In the genomic region with DNA sequence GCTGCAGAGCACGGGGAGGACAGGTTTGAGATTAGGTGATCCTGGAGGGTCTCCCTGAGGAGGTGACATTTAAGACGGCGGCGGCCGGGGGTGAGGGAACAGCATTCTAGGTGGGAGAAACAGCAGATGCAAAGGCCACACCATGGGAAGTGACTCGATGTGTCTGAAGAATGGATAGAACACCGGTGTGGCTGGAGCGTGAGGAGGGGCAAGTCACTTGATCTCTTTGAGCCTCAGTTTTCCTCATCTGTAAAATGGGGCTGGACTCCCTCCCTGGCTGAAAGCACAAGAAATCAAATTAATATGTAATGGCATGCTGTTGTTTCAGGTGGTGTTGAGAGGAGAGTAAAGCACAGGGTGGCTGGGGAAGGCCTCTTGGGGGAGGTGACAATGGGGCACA, we compare ENCODE assay signal across 23 cellular contexts. TPM values are rescaled to one million over a fixed set of nuclear protein-coding genes. Genes with fewer than 3 reads are reported as not detected.
DNase-seq lines count a peak whose midpoint lies in the region; ATAC-seq, FAIRE-seq and TF ChIP-seq lines count a peak whose summit lies in the region.
"Had no signal": no experiment of that assay in that cellular context is flagged by ENCODE, and none has a peak within 500 bp of the region (broad histone marks: within the 10 kb centered on the region; RNA-seq: fewer than 3 reads in every experiment).

No MANE protein-coding gene starts in this region.

- no peak overlapping the region for H3K14ac ChIP-seq in IMR-90 (replicated peaks; ENCODE audit: low read depth, low read length)
- H3K14ac ChIP-seq in trophoblast cell (ENCODE audit: low read length), result no peak overlapping the region

- no peak overlapping the region for H4K12ac ChIP-seq in trophoblast cell (ENCODE audit: low read depth, low read length)

- CTCF ChIA-PET in IMR-90 (lab: Yijun Ruan, JAX), result no interaction called here

- H4K91ac ChIP-seq in IMR-90 (ENCODE audit: insufficient read depth, low read depth, low read length) (no peak overlapping the region), trophoblast cell (ENCODE audit: low read depth, low read length) (peak overlapping the region; percentile 20)

- BruUV-seq in IMR-90 (replicated peaks; lab: Mats Ljungman, UMichigan), result no TSS peak

- H2BK12ac ChIP-seq in trophoblast cell (ENCODE audit: low read length), result no peak overlapping the region

- no peak overlapping the region for H2BK20ac ChIP-seq in IMR-90 (ENCODE audit: low read depth, low read length)

- ATAC-seq in IMR-90 (ENCODE audit: low read depth) (no peak), T-helper 17 cell (no peak)
- ATAC-seq: GM12878 had no signal

- H3K9me3 ChIP-seq in IMR-90 (ENCODE audit: control insufficient read depth, insufficient read depth, low read length) (peaks cover 13% of the 10 kb centered on the region), T-helper 17 cell (ENCODE audit: control insufficient read depth, low read length, poor library complexity, severe bottlenecking) (peaks cover 3% of the 10 kb centered on the region), kidney (ENCODE audit: control insufficient read depth in 1 of 2, low read length in 2 of 2) (no peaks in the 10 kb centered on the region), trophoblast cell (ENCODE audit: insufficient read depth, low read depth, low read length) (peaks cover 13% of the 10 kb centered on the region), prostate gland (no peaks in the 10 kb centered on the region)

- intact Hi-C loops in IMR-90 (cut with micrococcal nuclease) (no loop called here), kidney (cut with DNase I) (no loop called here), prostate gland (cut with DNase I) (loop anchor here (5.0 kb wide), 1 partner anchor 35 kb away; no protein-coding TSS in a partner anchor)

- H3K36me3 Mint-ChIP-seq in T-helper 17 cell (ENCODE audit: low read depth), result no peaks in the 10 kb centered on the region

- no peak overlapping the region for H3K27ac Mint-ChIP-seq in T-helper 17 cell
- H3K27ac Mint-ChIP-seq: CD4-positive, CD25-positive, alpha-beta regulatory T cell had no signal

- WGBS in IMR-90 (ENCODE audit: extremely low coverage in 2 of 2, insufficient read length in 1 of 2), 2 experiments, result 88% methylated on average over 8 of the region's 8 CpGs; no CpG with 5 or more reads in 1 of the 2 experiments
- no CpG with 5 or more reads among the region's 8 CpGs for WGBS in trophoblast cell (ENCODE audit: extremely low coverage, insufficient coverage, insufficient read length)
- WGBS in prostate gland, result 95% methylated on average over 8 of the region's 8 CpGs

- DNase-seq in IMR-90 (no peak), T-helper 17 cell (no peak), kidney (peak; percentile 55), trophoblast cell (no peak), 8988T (no peak), prostate gland (ENCODE audit: low spot score) (no peak)
- no peak for DNase-seq in activated effector memory CD4-positive, alpha-beta T cell treated with anti-CD3 and anti-CD28 coated beads, Interleukin-2, amount 50 U/mL, for 16 hours
- DNase-seq: ACHN; BE2C; C1 segment of cervical spinal cord; CD4-positive, CD25-positive, alpha-beta regulatory T cell; CD8-positive, alpha-beta memory T cell; COR-L47; DMS 273 treated with DMSO at 0.1 percent for 48 hours; DMS53; DND-41; EL; GM23248; HCEC 1CT had no signal

- H4K8ac ChIP-seq in IMR-90 (ENCODE audit: low read depth in 2 of 2, low read length in 2 of 2) (no peak overlapping the region), trophoblast cell (ENCODE audit: low read depth, low read length) (no peak overlapping the region)

- TF ChIP-seq RAD21 in IMR-90 (IDR thresholded peaks at IDR 0.05; ENCODE audit: low read length), result no peak

- H3K18ac ChIP-seq in IMR-90 (ENCODE audit: low read depth, low read length) (no peak overlapping the region), trophoblast cell (ENCODE audit: low read length) (no peak overlapping the region)

- no peaks in the 10 kb centered on the region for H3K36me3 ChIP-seq in IMR-90 (ENCODE audit: control insufficient read depth, insufficient read depth, low read length)
- no peaks in the 10 kb centered on the region for H3K36me3 ChIP-seq in kidney (ENCODE audit: control insufficient read depth in 1 of 2, insufficient read depth in 2 of 2, low read length in 2 of 2)
- no peaks in the 10 kb centered on the region for H3K36me3 ChIP-seq in trophoblast cell (ENCODE audit: control insufficient read depth in 1 of 2, insufficient read depth in 2 of 2, low read length in 2 of 2)
- no peaks in the 10 kb centered on the region for H3K36me3 ChIP-seq in prostate gland
- H3K36me3 ChIP-seq: BE2C had no signal

- no peaks in the 10 kb centered on the region for H4K20me1 ChIP-seq in IMR-90 (ENCODE audit: insufficient read depth, low read length)

- dilution Hi-C loops in IMR-90 (cut with HindIII; ENCODE audit: low sequenced_read_pairs, unreplicated experiment), result no loop called here

- H3K4ac ChIP-seq in IMR-90 (ENCODE audit: low read depth, low read length), result no peak overlapping the region
- no peak overlapping the region for H3K4ac ChIP-seq in trophoblast cell (ENCODE audit: low read depth, low read length)

- H3K56ac ChIP-seq in IMR-90 (ENCODE audit: extremely low read depth, insufficient read depth, low read length), result no peak overlapping the region

- H3K4me1 Mint-ChIP-seq in T-helper 17 cell, result peaks cover 6% of the 10 kb centered on the region
- H3K4me1 Mint-ChIP-seq: CD4-positive, CD25-positive, alpha-beta regulatory T cell; CD8-positive, alpha-beta memory T cell had no signal

- no peak overlapping the region for H3K9ac ChIP-seq in IMR-90 (ENCODE audit: low read depth, low read length)
- no peak overlapping the region for H3K9ac ChIP-seq in kidney (ENCODE audit: low read length in 2 of 2)
- no peak overlapping the region for H3K9ac ChIP-seq in trophoblast cell (ENCODE audit: low read length)
- H3K9ac ChIP-seq: GM23248 had no signal

- H4K5ac ChIP-seq in IMR-90 (ENCODE audit: low read depth, low read length), result no peak overlapping the region

- H2AK5ac ChIP-seq in IMR-90 (ENCODE audit: low read depth, low read length) (no peak overlapping the region), trophoblast cell (ENCODE audit: low read length) (no peak overlapping the region)

- H3K27ac ChIP-seq in IMR-90 (ENCODE audit: insufficient read depth, low read length) (no peak overlapping the region), kidney (ENCODE audit: low read depth in 2 of 2, low read length in 2 of 2) (no peak overlapping the region), trophoblast cell (ENCODE audit: low read depth, low read length) (no peak overlapping the region), prostate gland (no peak overlapping the region)
- H3K27ac ChIP-seq: GM23248 had no signal

- no peak for TF ChIP-seq POLR2A in IMR-90 (IDR thresholded peaks at IDR 0.05; ENCODE audit: low read depth, low read length)
- TF ChIP-seq POLR2A in prostate gland (IDR thresholded peaks at IDR 0.05), result no peak

- no peaks in the 10 kb centered on the region for H3K79me1 ChIP-seq in IMR-90 (ENCODE audit: low read depth in 1 of 2, low read length in 2 of 2)
- peaks cover 4% of the 10 kb centered on the region for H3K79me1 ChIP-seq in trophoblast cell (ENCODE audit: low read length)

- H2BK15ac ChIP-seq in IMR-90 (ENCODE audit: low read depth, low read length), result no peak overlapping the region

- POLR2A ChIA-PET in IMR-90 (lab: Charles Lee; ENCODE audit: unreplicated experiment), result no interaction called here

- no peak overlapping the region for H2AK9ac ChIP-seq in IMR-90 (replicated peaks; ENCODE audit: low read depth, low read length, poor library complexity)

- H3K27me3 ChIP-seq in IMR-90 (ENCODE audit: control insufficient read depth, insufficient read depth, low read length), result no peaks in the 10 kb centered on the region
- no peaks in the 10 kb centered on the region for H3K27me3 ChIP-seq in trophoblast cell (ENCODE audit: insufficient read depth, low read length)
- H3K27me3 ChIP-seq in prostate gland (replicated peaks; ENCODE audit: insufficient read depth), result no peaks in the 10 kb centered on the region
- H3K27me3 ChIP-seq: BE2C had no signal

- H2BK5ac ChIP-seq in IMR-90 (ENCODE audit: low read depth, low read length, poor library complexity, severe bottlenecking) (no peak overlapping the region), trophoblast cell (ENCODE audit: low read depth, low read length, poor library complexity) (no peak overlapping the region)

- FAIRE-seq in kidney (lab: Jason Lieb, UNC), result no peak
- FAIRE-seq: A204.1, GM12878, H54, HTR-8/SVneo had no signal

- in situ Hi-C loops in IMR-90 (cut with MboI; ENCODE audit: low sequenced_read_pairs), result no loop called here

- no peaks in the 10 kb centered on the region for H3K27me3 Mint-ChIP-seq in T-helper 17 cell
- H3K27me3 Mint-ChIP-seq: CD4-positive, CD25-positive, alpha-beta regulatory T cell had no signal

- H3K4me1 ChIP-seq in IMR-90 (ENCODE audit: control insufficient read depth, insufficient read depth, low read length), result peaks cover 7% of the 10 kb centered on the region; the same call in 1 of the 2 replicates
- peaks cover 0 to under 1% of the 10 kb centered on the region in 2 donors for H3K4me1 ChIP-seq in kidney (ENCODE audit: control insufficient read depth in 1 of 2, insufficient read depth in 1 of 2, low read depth in 1 of 2, low read length in 2 of 2)
- peaks cover 6 to 10% of the 10 kb centered on the region in 2 experiments for H3K4me1 ChIP-seq in trophoblast cell (ENCODE audit: control insufficient read depth in 1 of 2, insufficient read depth in 2 of 2, low read length in 2 of 2)
- no peaks in the 10 kb centered on the region for H3K4me1 ChIP-seq in prostate gland (replicated peaks)
- H3K4me1 ChIP-seq: BE2C had no signal

- no peak for TF ChIP-seq CTCF in IMR-90 (conservative IDR thresholded peaks at IDR 0.05; ENCODE audit: low read depth, low read length)
- no peak for TF ChIP-seq CTCF in kidney (IDR thresholded peaks at IDR 0.05; ENCODE audit: borderline replicate concordance, extremely low read depth, insufficient read depth)
- TF ChIP-seq CTCF in prostate gland (IDR thresholded peaks at IDR 0.05), result no peak

- no peak overlapping the region for H3K23ac ChIP-seq in IMR-90 (ENCODE audit: low read depth, low read length)
- H3K23ac ChIP-seq in trophoblast cell (ENCODE audit: low read length), result no peak overlapping the region

- H3K9me1 ChIP-seq in IMR-90 (ENCODE audit: insufficient read depth, low read length), result peaks cover 3% of the 10 kb centered on the region; the same call in 1 of the 2 replicates

- no peak overlapping the region for H3K4me2 ChIP-seq in IMR-90 (ENCODE audit: low read depth, low read length)
- no peak overlapping the region for H3K4me2 ChIP-seq in trophoblast cell (ENCODE audit: low read length)

- H3K4me3 Mint-ChIP-seq in T-helper 17 cell, result peak overlapping the region; percentile 25
- H3K4me3 Mint-ChIP-seq: CD4-positive, CD25-positive, alpha-beta regulatory T cell had no signal

- H2AFZ ChIP-seq in IMR-90 (replicated peaks; ENCODE audit: low read length, poor library complexity) (peak overlapping the region; percentile 23), trophoblast cell (ENCODE audit: insufficient read depth, low read length, poor library complexity) (no peak overlapping the region)
- H2AFZ ChIP-seq: GM23248 had no signal

- H3K4me3 ChIP-seq in IMR-90 (ENCODE audit: insufficient read depth, low read depth, low read length) (no peak overlapping the region), kidney (ENCODE audit: low read length in 2 of 2) (no peak overlapping the region), trophoblast cell (ENCODE audit: low read depth, low read length) (no peak overlapping the region), prostate gland (no peak overlapping the region)
- H3K4me3 ChIP-seq: GM12878, GM23248 had no signal

- H2BK120ac ChIP-seq in IMR-90 (ENCODE audit: low read depth, low read length) (no peak overlapping the region), trophoblast cell (ENCODE audit: insufficient read depth, low read length, poor library complexity) (no peak overlapping the region)

- H3K79me2 ChIP-seq in trophoblast cell (ENCODE audit: control insufficient read depth, insufficient read depth, low read length, poor library complexity), result no peaks in the 10 kb centered on the region

RNA-seq across cellular contexts. Expression of a gene that starts 10.0 kb away (rescaled TPM):
- total RNA-seq in IMR-90 (2012; rRNA removed) (12.9 and 15.3 TPM in 2 replicates), T-helper 17 cell (100 to 1,000 TPM; 107 to 119 TPM), kidney (205 TPM), prostate gland (100 to 1,000 TPM; 184 to 306 TPM)
- polyA plus RNA-seq in IMR-90 (2012; rRNA removed) (40.8 and 50.2 TPM in 2 replicates), kidney (ENCODE audit: insufficient read depth, low read depth, low replicate concordance) (18.7 TPM)
- polyA plus RNA-seq in IMR-90 (2012; cell fraction: cytosol; rRNA removed), result 55.0 and 56.1 TPM in 2 replicates
- 151 and 276 TPM in 2 replicates for polyA plus RNA-seq in IMR-90 (2012; cell fraction: nucleus; rRNA removed; ENCODE audit: low replicate concordance)
- polyA plus RNA-seq in trophoblast cell (2013), result 147 and 153 TPM in 2 replicates
